21 cellular contexts compared by ENCODE assay signal in genomic region chr12:45601390-45601789, GRCh38.
"Had no signal": no experiment of that assay in that cellular context is flagged by ENCODE, and none has a peak within 500 bp of the region (broad histone marks: within the 10 kb centered on the region; RNA-seq: fewer than 3 reads in every experiment).

No MANE protein-coding gene starts in this region.

- H3K27me3 ChIP-seq: gastrocnemius medialis, sigmoid colon, tibial nerve, upper lobe of left lung had no signal

- DNase-seq: dermis blood vessel endothelial cell; effector memory CD8-positive, alpha-beta T cell; foreskin fibroblast; gastrocnemius medialis; left ventricle myocardium superior; lower lobe of right lung; natural killer cell; occipital lobe; ovary; posterior cingulate gyrus; psoas muscle; right cardiac atrium; sigmoid colon; stimulated activated CD4-positive, alpha-beta T cell treated with anti-CD3 and anti-CD28 coated beads, Interleukin-2, amount 100 ng/mL, for 24 hours; stimulated activated CD4-positive, alpha-beta T cell treated with anti-CD3 and anti-CD28 coated beads, Interleukin-4, amount 100 ng/mL, for 4 hours; stimulated activated naive CD8-positive, alpha-beta T cell treated with anti-CD3 and anti-CD28 coated beads, Interleukin-15, Interleukin-2, amounts not matched to agents 100 U/mL and 50 U/mL, for 24 hours; upper lobe of left lung had no signal

- H3K4me3 ChIP-seq: coronary artery, gastrocnemius medialis, lower lobe of right lung, ovary, psoas muscle, sigmoid colon, thoracic aorta, tibial nerve, upper lobe of left lung had no signal

- H3K4me1 ChIP-seq: gastrocnemius medialis, lower lobe of right lung, psoas muscle, tibial nerve, upper lobe of left lung had no signal

- H3K27ac ChIP-seq: coronary artery, gastrocnemius medialis, lower lobe of right lung, ovary, psoas muscle, sigmoid colon, thoracic aorta, tibial nerve, upper lobe of left lung had no signal

- ATAC-seq: effector memory CD8-positive, alpha-beta T cell; gastrocnemius medialis; left ventricle myocardium superior; lower lobe of right lung; natural killer cell; psoas muscle; right cardiac atrium; stimulated activated memory B cell treated with anti-CD40 and anti-IgM and Interleukin-4, amounts not matched to agents 10 μg/mL and 1 μg/mL and 100 μg/mL, for 72 hours; stimulated activated naive CD8-positive, alpha-beta T cell treated with anti-CD3 and anti-CD28 coated beads, Interleukin-15, Interleukin-2, amounts not matched to agents 100 U/mL and 50 U/mL, for 24 hours had no signal

- H3K9me3 ChIP-seq: gastrocnemius medialis, ovary had no signal

- H3K36me3 ChIP-seq: gastrocnemius medialis, lower lobe of right lung, ovary, sigmoid colon, thoracic aorta, tibial nerve, upper lobe of left lung had no signal
